11 cellular contexts compared by ENCODE assay signal in genomic region chr2:143525006-143525405, GRCh38.
DNase-seq lines count a peak whose midpoint lies in the region; ATAC-seq and TF ChIP-seq lines count a peak whose summit lies in the region.
"Had no signal": no experiment of that assay in that cellular context is flagged by ENCODE, and none has a peak within 500 bp of the region (broad histone marks: within the 10 kb centered on the region; RNA-seq: fewer than 3 reads in every experiment).

No MANE protein-coding gene starts in this region.

- POLR2A ChIA-PET in activated CD8-positive, alpha-beta T cell treated with anti-CD3 and anti-CD28 coated beads for 36 hours (lab: Charles Lee): no interaction called here

- no peak for TF ChIP-seq POLR2A in erythroblast (IDR thresholded peaks at IDR 0.05; ENCODE audit: low read length)

- intact Hi-C loops in activated CD8-positive, alpha-beta T cell treated with anti-CD3 and anti-CD28 coated beads for 36 hours (cut with micrococcal nuclease): no loop called here

- H3K4me2 ChIP-seq in skeletal muscle satellite cell (ENCODE audit: low read length): peak overlapping the region; percentile 63

- H3K4me3 Mint-ChIP-seq in activated CD8-positive, alpha-beta T cell treated with anti-CD3 and anti-CD28 coated beads for 36 hours: no peak overlapping the region
- H3K4me3 Mint-ChIP-seq: natural killer cell had no signal

- no peaks in the 10 kb centered on the region for H3K9me3 ChIP-seq in skeletal muscle satellite cell (replicated peaks; ENCODE audit: low read length)

- H3K4me3 ChIP-seq in fibroblast of villous mesenchyme (ENCODE audit: low read depth, low read length) (no peak overlapping the region), skeletal muscle satellite cell (ENCODE audit: low read length) (no peak overlapping the region)

- DNase-seq in EH (ENCODE audit: low read depth) (peak; percentile 95), fibroblast of villous mesenchyme (ENCODE audit: low read depth) (peak; percentile 73), erythroblast (lab: John Stamatoyannopoulos, UW) (no peak), NCI-H526 (lab: John Stamatoyannopoulos, UW) (no peak), kidney tubule cell (ENCODE audit: low spot score) (no peak)
- DNase-seq in activated CD8-positive, alpha-beta T cell treated with anti-CD3 and anti-CD28 coated beads for 36 hours: no peak
- no peak for DNase-seq in central memory CD4-positive, alpha-beta T cell
- DNase-seq: natural killer cell, NCI-H2081 had no signal

- H3K36me3 Mint-ChIP-seq in activated CD8-positive, alpha-beta T cell treated with anti-CD3 and anti-CD28 coated beads for 36 hours (ENCODE audit: low read depth): peaks cover 44% of the 10 kb centered on the region

- H3K9ac ChIP-seq in skeletal muscle satellite cell (ENCODE audit: low read depth, low read length): peak overlapping the region; percentile 49

- H3K27ac Mint-ChIP-seq in activated CD8-positive, alpha-beta T cell treated with anti-CD3 and anti-CD28 coated beads for 36 hours: peak overlapping the region; percentile 47

- no peaks in the 10 kb centered on the region for H3K27me3 Mint-ChIP-seq in activated CD8-positive, alpha-beta T cell treated with anti-CD3 and anti-CD28 coated beads for 36 hours

- H3K27me3 ChIP-seq in skeletal muscle satellite cell (ENCODE audit: control insufficient read depth, insufficient read depth, low read length): no peaks in the 10 kb centered on the region

- peaks cover 58% of the 10 kb centered on the region for H3K4me1 Mint-ChIP-seq in activated CD8-positive, alpha-beta T cell treated with anti-CD3 and anti-CD28 coated beads for 36 hours (ENCODE audit: low read depth)

- CTCF ChIA-PET in activated CD8-positive, alpha-beta T cell treated with anti-CD3 and anti-CD28 coated beads for 36 hours (lab: Charles Lee): interaction anchor here (1.8 kb wide), 1 partner anchor 12 kb away, joined by 8 read pairs; no protein-coding TSS in a partner anchor

- H3K36me3 ChIP-seq in skeletal muscle satellite cell (ENCODE audit: insufficient read depth, low read length): no peaks in the 10 kb centered on the region

- no peak for TF ChIP-seq CTCF in activated CD8-positive, alpha-beta T cell treated with anti-CD3 and anti-CD28 coated beads for 36 hours (IDR thresholded peaks at IDR 0.05)
- no peak for TF ChIP-seq CTCF in fibroblast of villous mesenchyme (IDR thresholded peaks at IDR 0.05; ENCODE audit: insufficient read depth, low read depth, low read length)

- H3K9me3 Mint-ChIP-seq in activated CD8-positive, alpha-beta T cell treated with anti-CD3 and anti-CD28 coated beads for 36 hours: peaks cover 6% of the 10 kb centered on the region
- H3K9me3 Mint-ChIP-seq: natural killer cell; T-helper 2 cell treated with Interferon-gamma antibody and Interleukin-4, amounts not matched to agents 5 μg/mL and 100 μg/mL, for 36 hours had no signal

- peaks cover 24% of the 10 kb centered on the region for H3K4me1 ChIP-seq in skeletal muscle satellite cell (ENCODE audit: control insufficient read depth, insufficient read depth, low read length)

- ATAC-seq in activated CD8-positive, alpha-beta T cell treated with anti-CD3 and anti-CD28 coated beads for 36 hours: no peak
- ATAC-seq: natural killer cell had no signal

Comparison
In these comparisons a context has a peak if more than half of its experiments do, and no peak if none do; other contexts are left out.
1. DNase-seq: peak in EH (single experiment) and fibroblast of villous mesenchyme (single experiment); none in activated CD8-positive, alpha-beta T cell treated with anti-CD3 and anti-CD28 coated beads for 36 hours (single experiment), central memory CD4-positive, alpha-beta T cell (single experiment), erythroblast (0 of 2), NCI-H526 (0 of 2) and kidney tubule cell (single experiment).